ENCODE assay signal across 1 cellular context in the genomic region with DNA sequence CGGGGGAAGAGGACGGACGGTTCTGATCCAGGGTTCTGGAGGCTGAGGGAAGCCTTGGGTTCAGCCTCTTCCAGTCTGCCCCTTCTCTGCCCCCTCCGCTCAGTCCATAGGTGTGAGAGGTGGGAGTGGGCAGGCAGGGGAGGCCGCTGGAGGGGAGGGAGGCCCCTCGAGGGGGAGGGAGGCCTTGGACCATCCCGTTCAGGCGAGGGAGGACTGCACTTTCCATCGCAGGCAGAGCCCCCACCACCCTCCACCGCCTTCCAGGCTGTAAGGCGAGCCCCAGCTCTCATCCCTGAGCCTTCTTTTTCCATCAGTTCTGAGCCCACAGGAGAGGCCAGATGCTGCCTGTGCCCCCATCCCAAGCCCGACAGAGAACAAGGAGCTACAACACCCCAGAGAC.
TF ChIP-seq lines count a peak whose summit lies in the region.

No MANE protein-coding gene starts in this region.

TF ChIP-seq in IMR-90, 13 proteins besides CTCF, POLR2A, EP300 and RAD21:
- TF ChIP-seq SMC3 (IDR thresholded peaks at IDR 0.05; ENCODE audit: low read depth, low read length) (no peak), CEBPB (IDR thresholded peaks at IDR 0.05; ENCODE audit: low read depth, low read length) (no peak), MAZ (IDR thresholded peaks at IDR 0.05; ENCODE audit: borderline replicate concordance, low read depth, low read length) (no peak), USF2 (IDR thresholded peaks at IDR 0.05; ENCODE audit: low read depth, low read length) (no peak), MAFK (IDR thresholded peaks at IDR 0.05; ENCODE audit: low read depth, low read length) (no peak), BHLHE40 (IDR thresholded peaks at IDR 0.05; ENCODE audit: low read depth, low read length) (no peak), CHD1 (IDR thresholded peaks at IDR 0.05; ENCODE audit: low read depth, low read length) (no peak), MXI1 (IDR thresholded peaks at IDR 0.05; ENCODE audit: borderline replicate concordance, low read depth, low read length) (no peak), RFX5 (IDR thresholded peaks at IDR 0.05; ENCODE audit: low read depth, low read length) (no peak)
- TF ChIP-seq, protein P1, sequence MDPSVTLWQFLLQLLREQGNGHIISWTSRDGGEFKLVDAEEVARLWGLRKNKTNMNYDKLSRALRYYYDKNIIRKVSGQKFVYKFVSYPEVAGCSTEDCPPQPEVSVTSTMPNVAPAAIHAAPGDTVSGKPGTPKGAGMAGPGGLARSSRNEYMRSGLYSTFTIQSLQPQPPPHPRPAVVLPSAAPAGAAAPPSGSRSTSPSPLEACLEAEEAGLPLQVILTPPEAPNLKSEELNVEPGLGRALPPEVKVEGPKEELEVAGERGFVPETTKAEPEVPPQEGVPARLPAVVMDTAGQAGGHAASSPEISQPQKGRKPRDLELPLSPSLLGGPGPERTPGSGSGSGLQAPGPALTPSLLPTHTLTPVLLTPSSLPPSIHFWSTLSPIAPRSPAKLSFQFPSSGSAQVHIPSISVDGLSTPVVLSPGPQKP (IDR thresholded peaks at IDR 0.05; ENCODE audit: borderline replicate concordance, low read depth, low read length) = no peak
